Comparison of ENCODE assay signal across 8 cellular contexts in the genomic region with DNA sequence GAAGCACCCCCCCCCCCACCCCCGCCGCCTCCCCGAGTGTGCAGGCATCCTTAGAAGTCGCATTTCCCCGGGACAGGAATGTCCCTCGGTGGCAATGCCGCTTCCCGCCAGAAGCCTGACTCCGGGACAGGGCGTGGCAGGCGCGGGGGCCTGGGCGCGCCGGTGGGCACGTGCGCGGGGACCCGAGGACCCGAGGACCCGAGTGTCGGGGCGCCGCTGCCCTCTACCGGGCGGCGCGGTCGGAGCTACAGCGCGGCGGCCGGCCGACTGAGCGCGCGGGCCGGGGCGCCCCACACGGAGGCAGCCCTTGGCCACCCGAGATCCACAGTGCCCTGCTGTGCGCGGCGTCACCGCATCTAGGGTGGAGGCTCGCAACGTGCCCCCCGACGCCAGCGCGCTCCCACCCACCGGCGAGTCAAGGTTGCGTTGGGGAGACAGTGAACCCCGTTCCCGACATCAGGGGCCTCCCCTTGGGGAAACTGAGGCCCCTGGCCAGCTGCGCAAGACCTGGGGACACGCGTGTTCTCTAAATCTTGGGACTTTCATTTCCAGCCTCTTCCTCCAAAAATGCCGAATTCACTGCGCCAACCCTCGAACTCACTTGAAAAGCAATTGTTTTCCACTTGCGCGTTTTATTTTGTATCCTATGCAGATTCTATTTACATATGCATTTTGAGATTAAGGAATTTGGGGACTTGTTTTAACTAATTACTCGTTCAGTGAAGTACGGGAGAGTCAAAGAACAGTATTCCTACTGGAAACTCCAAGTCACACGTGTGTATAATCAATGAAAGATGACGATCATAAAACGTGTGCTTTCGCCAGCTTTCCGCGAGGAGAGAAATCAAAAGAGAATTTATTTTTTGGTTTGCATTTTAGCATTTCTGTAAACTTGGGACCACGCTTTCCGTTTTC. TPM values are rescaled to one million over a fixed set of nuclear protein-coding genes. Genes with fewer than 3 reads are reported as not detected.
DNase-seq lines count a peak whose midpoint lies in the region; ATAC-seq, FAIRE-seq and TF ChIP-seq lines count a peak whose summit lies in the region.

No MANE protein-coding gene starts in this region.

- no peaks in the 10 kb centered on the region for H3K36me3 ChIP-seq in colonic mucosa

- TF ChIP-seq CTCF in NB4 (IDR thresholded peaks at IDR 0.05; ENCODE audit: low read depth, low read length) (peak; percentile 16), colonic mucosa (IDR thresholded peaks at IDR 0.05) (peak; percentile 31)

- ATAC-seq in activated CD4-positive, CD25-positive, alpha-beta regulatory T cell treated with anti-CD3 and anti-CD28 coated beads, Interleukin-2, amount 50 U/mL, for 24 hours = peak; percentile 59
- ATAC-seq in HG03135 (IDR thresholded peaks at IDR 0.05; ENCODE audit: unreplicated experiment) = no peak

- no peaks in the 10 kb centered on the region for H3K4me1 ChIP-seq in colonic mucosa

- H3K4me3 ChIP-seq in NB4 (ENCODE audit: low read depth, low read length) (peak overlapping the region; percentile 48), colonic mucosa (peak overlapping the region; percentile 91)

- TF ChIP-seq POLR2A in NB4 (IDR thresholded peaks at IDR 0.05; ENCODE audit: extremely low read depth, insufficient read length) = peak; percentile 30

- H3K9ac ChIP-seq in colonic mucosa (ENCODE audit: low read depth in 2 of 2, low read length in 2 of 2) = peak overlapping the region; percentile 85 to 92

- FAIRE-seq in GM18507 (lab: Jason Lieb, UNC) = no peak

- H3K27me3 ChIP-seq in colonic mucosa = no peaks in the 10 kb centered on the region

- H3K9me3 ChIP-seq in colonic mucosa = no peaks in the 10 kb centered on the region

- intact Hi-C loops in colonic mucosa (cut with DNase I) = loop anchor here (2.0 to 10.0 kb wide), 2 partner anchors 126 to 210 kb away; no protein-coding TSS in a partner anchor

- H3K27ac ChIP-seq in colonic mucosa = peak overlapping the region; percentile 77

- peak; percentile 69 for DNase-seq in AG08395 (ENCODE audit: low spot score)
- DNase-seq in GM18507 (ENCODE audit: extremely low spot score, insufficient read length, low read depth) = peak; percentile 68
- DNase-seq in NB4 (ENCODE audit: low read depth) = peak; percentile 89
- DNase-seq in colonic mucosa = peak; percentile 72
- DNase-seq in kidney tubule cell (ENCODE audit: low spot score) = peak; percentile 62
- DNase-seq in stimulated activated CD4-positive, alpha-beta T cell treated with anti-CD3 and anti-CD28 coated beads, Interleukin-1b, Interleukin-23, amount 100 ng/mL, for 24 hours (ENCODE audit: low read depth in 4 of 4, low spot score in 1 of 4) = peak in 3 of 4 experiments; percentile 24 to 46 (median 38)

RNA-seq across cellular contexts. Expression of a gene that starts 3.1 kb away (rescaled TPM):
- total RNA-seq in colonic mucosa = 10 to 100 TPM; 68.5 to 97.5 TPM

Comparison
In these comparisons a context has a peak if more than half of its experiments do, and no peak if none do; other contexts are left out.
1. DNase-seq: peak in every context shown above with its lines; median percentile 89 in NB4; 72 in colonic mucosa; 69 in AG08395; 68 in GM18507; 62 in kidney tubule cell; 38 in stimulated activated CD4-positive, alpha-beta T cell treated with anti-CD3 and anti-CD28 coated beads, Interleukin-1b, Interleukin-23, amount 100 ng/mL, for 24 hours.